In the genomic region with DNA sequence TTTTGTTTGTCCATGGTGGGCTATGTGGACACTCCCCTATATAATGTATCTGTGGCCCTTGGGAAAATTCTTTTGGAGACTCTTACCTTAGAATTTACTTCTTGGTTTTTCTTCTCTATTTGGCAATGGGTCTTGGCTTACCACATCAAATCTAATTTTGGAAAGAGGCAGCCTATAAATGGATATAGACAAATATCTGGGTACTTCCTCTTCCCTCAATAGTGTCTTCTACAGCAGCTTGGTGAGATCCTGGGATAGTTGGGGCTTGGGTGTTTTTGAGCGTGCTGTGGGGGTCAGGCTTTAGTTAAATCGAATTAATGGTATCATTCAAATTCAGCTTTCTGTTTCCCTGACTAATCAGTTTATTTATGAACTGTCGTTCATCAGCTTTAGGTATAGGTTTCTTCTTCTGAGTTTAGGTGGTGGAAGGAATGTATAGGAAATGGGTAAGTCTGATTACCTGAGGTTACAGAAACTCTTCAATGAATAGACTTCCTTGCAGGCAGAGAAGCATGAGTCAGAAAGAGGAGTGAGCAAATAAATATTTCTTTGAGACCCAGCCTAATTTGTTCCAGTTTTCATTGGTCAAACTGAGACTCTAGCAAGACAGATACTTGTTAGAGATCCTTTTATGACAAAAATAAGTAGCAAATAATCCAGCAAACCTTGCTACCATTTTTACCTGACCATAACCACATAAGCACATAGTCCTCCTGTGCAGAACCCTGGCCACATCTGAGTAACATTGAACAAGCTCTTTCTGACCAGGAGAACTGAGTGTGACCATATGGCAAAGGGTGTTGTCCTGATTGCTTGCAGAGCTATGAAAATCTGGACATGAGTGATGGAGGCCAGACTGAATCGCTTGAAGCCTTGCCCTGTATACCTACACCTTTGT, we compare ENCODE assay signal across 13 cellular contexts.
DNase-seq lines count a peak whose midpoint lies in the region; ATAC-seq and TF ChIP-seq lines count a peak whose summit lies in the region.
"Had no signal": no experiment of that assay in that cellular context is flagged by ENCODE, and none has a peak within 500 bp of the region (broad histone marks: within the 10 kb centered on the region; RNA-seq: fewer than 3 reads in every experiment).

No MANE protein-coding gene starts in this region.

- no peak for TF ChIP-seq CTCF in glutamatergic neuron (IDR thresholded peaks at IDR 0.05; ENCODE audit: partially characterized antibody, unreplicated experiment)

- in situ Hi-C loops in GM23248 (cut with MboI), result no loop called here

- H3K36me3 Mint-ChIP-seq in T-cell (peaks cover 79% of the 10 kb centered on the region), glutamatergic neuron (ENCODE audit: unreplicated experiment) (no peaks in the 10 kb centered on the region)

- no peak overlapping the region for H3K4me3 Mint-ChIP-seq in T-cell
- H3K4me3 Mint-ChIP-seq in glutamatergic neuron (ENCODE audit: unreplicated experiment), result no peak overlapping the region
- H3K4me3 Mint-ChIP-seq: brain had no signal

- peak overlapping the region; percentile 52 to 69 for H3K27ac Mint-ChIP-seq in T-cell
- peak overlapping the region; percentile 64 for H3K27ac Mint-ChIP-seq in glutamatergic neuron (ENCODE audit: unreplicated experiment)

- ATAC-seq in T-cell (replicated peaks in 1 of 4), result no peak
- ATAC-seq: Panc1 had no signal

- H3K9me3 ChIP-seq in GM23248 (ENCODE audit: low read depth), result no peaks in the 10 kb centered on the region
- H3K9me3 ChIP-seq: Caco-2 had no signal

- H3K27me3 Mint-ChIP-seq in T-cell, result no peaks in the 10 kb centered on the region
- H3K27me3 Mint-ChIP-seq in glutamatergic neuron (ENCODE audit: unreplicated experiment), result peaks cover 8% of the 10 kb centered on the region

- peaks cover 18% of the 10 kb centered on the region for H3F3A ChIP-seq in GM23248 (ENCODE audit: insufficient read depth)

- H3K79me2 ChIP-seq in GM23248 (ENCODE audit: insufficient read depth), result no peaks in the 10 kb centered on the region

- WGBS in GM23248 (ENCODE audit: low coverage in 1 of 2, low lambda C conversion rate in 2 of 2, missing lambda C conversion rate in 2 of 2), 2 experiments, result 79 to 83% methylated on average over 4 of the region's 4 CpGs

- H3K4me3 ChIP-seq in GM23248, result no peak overlapping the region

- no peak overlapping the region for H3K27ac ChIP-seq in GM23248

- H3K36me3 ChIP-seq in GM23248 (ENCODE audit: low read depth), result no peaks in the 10 kb centered on the region

- no peak overlapping the region for H3K4me2 ChIP-seq in GM23248 (ENCODE audit: unreplicated experiment)

- H3K9me2 ChIP-seq in GM23248 (ENCODE audit: insufficient read depth), result no peaks in the 10 kb centered on the region

- CTCF ChIA-PET in T-cell (lab: Charles Lee), result interaction anchor here in 1 of 2 donors (0.5 to 0.7 kb wide), 2 partner anchors 273 to 1748 kb away, joined by 3 to 6 read pairs; no protein-coding TSS in a partner anchor

- peaks cover 0 to 9% (median 3%) of the 10 kb centered on the region in 3 donors for H3K9me3 Mint-ChIP-seq in T-cell
- H3K9me3 Mint-ChIP-seq in glutamatergic neuron (ENCODE audit: unreplicated experiment), result peaks cover 10% of the 10 kb centered on the region

- H3K27me3 ChIP-seq in GM23248 (replicated peaks; ENCODE audit: insufficient read depth), result peaks cover 11% of the 10 kb centered on the region

- H2AFZ ChIP-seq in GM23248, result no peak overlapping the region

- DNase-seq in CD1c-positive myeloid dendritic cell (ENCODE audit: extremely low spot score) (peak; percentile 26), GM23248 (peak; percentile 35), T-cell (no peak), glutamatergic neuron (no peak), NCI-H82 (lab: John Stamatoyannopoulos, UW) (no peak)
- DNase-seq in stimulated activated naive CD4-positive, alpha-beta T cell treated with Interleukin-2 at 50 U/mL for 16 hours (lab: John Stamatoyannopoulos, UW), result no peak
- DNase-seq in stimulated activated CD4-positive, alpha-beta T cell treated with anti-CD3 and anti-CD28 coated beads, Interleukin-1b, Interleukin-23, amount 100 ng/mL, for 48 hours, result no peak
- DNase-seq in central memory CD4-positive, alpha-beta T cell, result no peak
- DNase-seq: activated CD4-positive, alpha-beta T cell treated with anti-CD3 and anti-CD28 coated beads for 4 hours; Caco-2; MM.1S had no signal

- H4K20me1 ChIP-seq in GM23248 (ENCODE audit: insufficient read depth), result no peaks in the 10 kb centered on the region

- peaks cover 16% of the 10 kb centered on the region for H3K4me1 ChIP-seq in GM23248 (ENCODE audit: insufficient read depth)
- H3K4me1 ChIP-seq: Caco-2 had no signal

- H3K4me1 Mint-ChIP-seq in T-cell (peaks cover 45 to 55% (median 46%) of the 10 kb centered on the region in 3 donors), glutamatergic neuron (ENCODE audit: low read depth, unreplicated experiment) (peaks cover 32% of the 10 kb centered on the region)

- no peak overlapping the region for H3K9ac ChIP-seq in GM23248

- POLR2A ChIA-PET in T-cell (lab: Charles Lee), result no interaction called here

Comparison
In these comparisons a context has a peak if more than half of its experiments do, and no peak if none do; other contexts are left out.
1. DNase-seq: peak in CD1c-positive myeloid dendritic cell (single experiment) and GM23248 (single experiment); none in T-cell (0 of 34), glutamatergic neuron (single experiment), stimulated activated naive CD4-positive, alpha-beta T cell treated with Interleukin-2 at 50 U/mL for 16 hours (single experiment), NCI-H82 (single experiment), stimulated activated CD4-positive, alpha-beta T cell treated with anti-CD3 and anti-CD28 coated beads, Interleukin-1b, Interleukin-23, amount 100 ng/mL, for 48 hours (single experiment) and central memory CD4-positive, alpha-beta T cell (single experiment).